In the genomic region with DNA sequence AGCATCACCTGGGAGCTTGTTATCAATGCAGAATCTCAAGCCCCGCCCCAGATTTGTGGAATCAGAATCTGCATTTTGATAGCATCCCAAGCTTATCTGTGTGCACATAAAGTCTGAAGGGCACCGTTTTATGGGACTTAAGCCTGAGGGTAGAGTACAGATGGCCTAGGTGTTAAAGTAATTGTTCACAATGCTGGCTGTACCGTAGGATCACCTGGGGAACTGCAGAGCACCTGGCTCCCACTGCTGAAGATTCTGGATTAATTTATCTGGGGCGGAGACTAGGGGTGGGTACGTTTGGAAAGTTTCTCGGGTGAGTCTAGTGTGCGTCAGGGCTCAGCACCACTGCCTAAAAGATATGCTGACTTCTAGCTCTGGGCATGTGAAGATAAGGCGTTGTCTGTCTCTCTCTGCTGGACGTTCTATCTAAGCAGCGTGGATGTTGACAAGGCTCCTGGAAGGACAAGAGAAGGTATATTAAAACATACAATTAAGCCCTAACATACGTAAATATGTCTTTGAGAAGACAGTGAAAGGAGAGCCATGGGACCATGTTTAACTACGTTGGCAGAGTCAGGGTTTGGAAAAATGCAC, we compare ENCODE assay signal across 1 cellular context.
TF ChIP-seq lines count a peak whose summit lies in the region.

No MANE protein-coding gene starts in this region.

TF ChIP-seq in K562, 482 proteins besides CTCF, POLR2A, EP300 and RAD21 (continued from another document and continues in another):
- TF ChIP-seq, protein P1, sequence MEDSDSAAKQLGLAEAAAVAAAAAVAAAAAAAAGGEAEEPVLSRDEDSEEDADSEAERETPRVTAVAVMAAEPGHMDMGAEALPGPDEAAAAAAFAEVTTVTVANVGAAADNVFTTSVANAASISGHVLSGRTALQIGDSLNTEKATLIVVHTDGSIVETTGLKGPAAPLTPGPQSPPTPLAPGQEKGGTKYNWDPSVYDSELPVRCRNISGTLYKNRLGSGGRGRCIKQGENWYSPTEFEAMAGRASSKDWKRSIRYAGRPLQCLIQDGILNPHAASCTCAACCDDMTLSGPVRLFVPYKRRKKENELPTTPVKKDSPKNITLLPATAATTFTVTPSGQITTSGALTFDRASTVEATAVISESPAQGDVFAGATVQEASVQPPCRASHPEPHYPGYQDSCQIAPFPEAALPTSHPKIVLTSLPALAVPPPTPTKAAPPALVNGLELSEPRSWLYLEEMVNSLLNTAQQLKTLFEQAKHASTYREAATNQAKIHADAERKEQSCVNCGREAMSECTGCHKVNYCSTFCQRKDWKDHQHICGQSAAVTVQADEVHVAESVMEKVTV (CRISPR knock-in tag; IDR thresholded peaks at IDR 0.05): peak; percentile 53
- TF ChIP-seq HDAC8 (tag; IDR thresholded peaks at IDR 0.05) (no peak), ZNF408 (CRISPR knock-in tag; IDR thresholded peaks at IDR 0.05; ENCODE audit: low read depth) (no peak), MEF2A (IDR thresholded peaks at IDR 0.05; ENCODE audit: control insufficient read depth, low read depth, low read length) (no peak), POLR2B (IDR thresholded peaks at IDR 0.05; ENCODE audit: low read depth, partially characterized antibody) (no peak), NRF1 (conservative IDR thresholded peaks at IDR 0.05 in 1 of 2, IDR thresholded peaks at IDR 0.05 in 1 of 2) (no peak), PHB (CRISPR knock-in tag; IDR thresholded peaks at IDR 0.05) (no peak), ZNF699 (CRISPR knock-in tag; IDR thresholded peaks at IDR 0.05; ENCODE audit: insufficient replicate concordance) (no peak), HMG20B (CRISPR knock-in tag; IDR thresholded peaks at IDR 0.05) (no peak), SRSF3 (IDR thresholded peaks at IDR 0.05; ENCODE audit: insufficient read depth, low read length) (no peak), PCBP1 (IDR thresholded peaks at IDR 0.05; ENCODE audit: low read depth, low read length, poor library complexity, severe bottlenecking) (no peak), NCOA2 (IDR thresholded peaks at IDR 0.05; ENCODE audit: partially characterized antibody in 2 of 2) (no peak), ZKSCAN1 (IDR thresholded peaks at IDR 0.05; ENCODE audit: low read depth, low read length) (no peak), JUNB (CRISPR knock-in tag; conservative IDR thresholded peaks at IDR 0.05) (no peak), FOSL1 (tag; conservative IDR thresholded peaks at IDR 0.05) (peak; percentile 49; the same call in 1 of the 2 replicates), SMAD3 (CRISPR knock-in tag; conservative IDR thresholded peaks at IDR 0.05) (no peak), ZNF561 (CRISPR knock-in tag; conservative IDR thresholded peaks at IDR 0.05) (no peak), SAFB (IDR thresholded peaks at IDR 0.05; ENCODE audit: borderline replicate concordance, low read depth, low read length) (no peak), NFRKB (IDR thresholded peaks at IDR 0.05; ENCODE audit: low read depth) (no peak), TCF3 (CRISPR knock-in tag; IDR thresholded peaks at IDR 0.05) (peak; percentile 25; the same call in 1 of the 2 replicates), KLF1 (tag; IDR thresholded peaks at IDR 0.05) (no peak), GABPB1 (CRISPR knock-in tag; IDR thresholded peaks at IDR 0.05) (no peak), U2AF2 (optimal IDR thresholded peaks at IDR 0.05; ENCODE audit: low read depth, low read length) (no peak), ATF1 (CRISPR knock-in tag; IDR thresholded peaks at IDR 0.05) (no peak), ATF1 (tag; IDR thresholded peaks at IDR 0.05) (peak; percentile 39; the same call in 1 of the 2 replicates), NCOR1 (IDR thresholded peaks at IDR 0.05) (peak; percentile 32; the same call in 1 of the 2 replicates), CBX2 (IDR thresholded peaks at IDR 0.05; ENCODE audit: insufficient read depth, low read length, poor library complexity, severe bottlenecking) (no peak), MAFF (IDR thresholded peaks at IDR 0.05; ENCODE audit: low read length) (0 out of 2 replicates have a peak, but pooled peaks have one; percentile 9), HCFC1 (IDR thresholded peaks at IDR 0.05; ENCODE audit: low read depth, low read length) (no peak), L3MBTL2 (IDR thresholded peaks at IDR 0.05) (0 out of 2 replicates have a peak, but pooled peaks have one; percentile 18), POLR2G (IDR thresholded peaks at IDR 0.05; ENCODE audit: low read depth, low read length) (no peak), CEBPG (CRISPR knock-in tag; IDR thresholded peaks at IDR 0.05) (no peak), CEBPG (tag; conservative IDR thresholded peaks at IDR 0.05 in 1 of 2, IDR thresholded peaks at IDR 0.05 in 1 of 2) (no peak), POLR2H (tag; IDR thresholded peaks at IDR 0.05; ENCODE audit: low read depth) (no peak), CC2D1A (IDR thresholded peaks at IDR 0.05) (peak; percentile 26; the same call in 1 of the 2 replicates), DPF2 (IDR thresholded peaks at IDR 0.05) (0 out of 2 replicates have a peak, but pooled peaks have one; percentile 35), ZBTB17 (CRISPR knock-in tag; IDR thresholded peaks at IDR 0.05) (no peak), PTBP1 (IDR thresholded peaks at IDR 0.05; ENCODE audit: low read depth, low read length) (no peak), TCF7L2 (IDR thresholded peaks at IDR 0.05; ENCODE audit: low read depth, low read length) (no peak), MTF1 (CRISPR knock-in tag; IDR thresholded peaks at IDR 0.05; ENCODE audit: borderline replicate concordance) (no peak), ZNF133 (CRISPR knock-in tag; IDR thresholded peaks at IDR 0.05) (no peak), ELF2 (CRISPR knock-in tag; IDR thresholded peaks at IDR 0.05) (no peak), EHMT2 (IDR thresholded peaks at IDR 0.05) (0 out of 2 replicates have a peak, but pooled peaks have one; percentile 10), CXXC5 (CRISPR knock-in tag; IDR thresholded peaks at IDR 0.05) (peak; percentile 37; the same call in 1 of the 2 replicates), MAFG (tag; conservative IDR thresholded peaks at IDR 0.05) (peak; percentile 35; the same call in 1 of the 2 replicates), MYC (IDR thresholded peaks at IDR 0.05; ENCODE audit: low read depth, low read length) (no peak), MYC (CRISPR knock-in tag; IDR thresholded peaks at IDR 0.05; ENCODE audit: borderline replicate concordance, low read depth) (no peak), FOXK2 (conservative IDR thresholded peaks at IDR 0.05 in 1 of 2, IDR thresholded peaks at IDR 0.05 in 1 of 2; ENCODE audit: low read depth in 2 of 2) (peak; percentile 32 to 61; a peak in 3 of 4 replicates), KAT7 (CRISPR knock-in tag; IDR thresholded peaks at IDR 0.05; ENCODE audit: borderline replicate concordance) (no peak), ZBTB8A (IDR thresholded peaks at IDR 0.05; ENCODE audit: partially characterized antibody) (no peak), HDAC3 (IDR thresholded peaks at IDR 0.05; ENCODE audit: borderline replicate concordance, partially characterized antibody) (no peak)
- TF ChIP-seq, protein P2, sequence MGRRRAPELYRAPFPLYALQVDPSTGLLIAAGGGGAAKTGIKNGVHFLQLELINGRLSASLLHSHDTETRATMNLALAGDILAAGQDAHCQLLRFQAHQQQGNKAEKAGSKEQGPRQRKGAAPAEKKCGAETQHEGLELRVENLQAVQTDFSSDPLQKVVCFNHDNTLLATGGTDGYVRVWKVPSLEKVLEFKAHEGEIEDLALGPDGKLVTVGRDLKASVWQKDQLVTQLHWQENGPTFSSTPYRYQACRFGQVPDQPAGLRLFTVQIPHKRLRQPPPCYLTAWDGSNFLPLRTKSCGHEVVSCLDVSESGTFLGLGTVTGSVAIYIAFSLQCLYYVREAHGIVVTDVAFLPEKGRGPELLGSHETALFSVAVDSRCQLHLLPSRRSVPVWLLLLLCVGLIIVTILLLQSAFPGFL (CRISPR knock-in tag; IDR thresholded peaks at IDR 0.05): no peak
- TF ChIP-seq, protein P3, sequence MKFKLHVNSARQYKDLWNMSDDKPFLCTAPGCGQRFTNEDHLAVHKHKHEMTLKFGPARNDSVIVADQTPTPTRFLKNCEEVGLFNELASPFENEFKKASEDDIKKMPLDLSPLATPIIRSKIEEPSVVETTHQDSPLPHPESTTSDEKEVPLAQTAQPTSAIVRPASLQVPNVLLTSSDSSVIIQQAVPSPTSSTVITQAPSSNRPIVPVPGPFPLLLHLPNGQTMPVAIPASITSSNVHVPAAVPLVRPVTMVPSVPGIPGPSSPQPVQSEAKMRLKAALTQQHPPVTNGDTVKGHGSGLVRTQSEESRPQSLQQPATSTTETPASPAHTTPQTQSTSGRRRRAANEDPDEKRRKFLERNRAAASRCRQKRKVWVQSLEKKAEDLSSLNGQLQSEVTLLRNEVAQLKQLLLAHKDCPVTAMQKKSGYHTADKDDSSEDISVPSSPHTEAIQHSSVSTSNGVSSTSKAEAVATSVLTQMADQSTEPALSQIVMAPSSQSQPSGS (CRISPR knock-in tag; IDR thresholded peaks at IDR 0.05): no peak
- TF ChIP-seq, protein P4, sequence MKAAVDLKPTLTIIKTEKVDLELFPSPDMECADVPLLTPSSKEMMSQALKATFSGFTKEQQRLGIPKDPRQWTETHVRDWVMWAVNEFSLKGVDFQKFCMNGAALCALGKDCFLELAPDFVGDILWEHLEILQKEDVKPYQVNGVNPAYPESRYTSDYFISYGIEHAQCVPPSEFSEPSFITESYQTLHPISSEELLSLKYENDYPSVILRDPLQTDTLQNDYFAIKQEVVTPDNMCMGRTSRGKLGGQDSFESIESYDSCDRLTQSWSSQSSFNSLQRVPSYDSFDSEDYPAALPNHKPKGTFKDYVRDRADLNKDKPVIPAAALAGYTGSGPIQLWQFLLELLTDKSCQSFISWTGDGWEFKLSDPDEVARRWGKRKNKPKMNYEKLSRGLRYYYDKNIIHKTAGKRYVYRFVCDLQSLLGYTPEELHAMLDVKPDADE (conservative IDR thresholded peaks at IDR 0.05; ENCODE audit: control insufficient read depth, low read depth, low read length): no peak
- TF ChIP-seq, protein P5, sequence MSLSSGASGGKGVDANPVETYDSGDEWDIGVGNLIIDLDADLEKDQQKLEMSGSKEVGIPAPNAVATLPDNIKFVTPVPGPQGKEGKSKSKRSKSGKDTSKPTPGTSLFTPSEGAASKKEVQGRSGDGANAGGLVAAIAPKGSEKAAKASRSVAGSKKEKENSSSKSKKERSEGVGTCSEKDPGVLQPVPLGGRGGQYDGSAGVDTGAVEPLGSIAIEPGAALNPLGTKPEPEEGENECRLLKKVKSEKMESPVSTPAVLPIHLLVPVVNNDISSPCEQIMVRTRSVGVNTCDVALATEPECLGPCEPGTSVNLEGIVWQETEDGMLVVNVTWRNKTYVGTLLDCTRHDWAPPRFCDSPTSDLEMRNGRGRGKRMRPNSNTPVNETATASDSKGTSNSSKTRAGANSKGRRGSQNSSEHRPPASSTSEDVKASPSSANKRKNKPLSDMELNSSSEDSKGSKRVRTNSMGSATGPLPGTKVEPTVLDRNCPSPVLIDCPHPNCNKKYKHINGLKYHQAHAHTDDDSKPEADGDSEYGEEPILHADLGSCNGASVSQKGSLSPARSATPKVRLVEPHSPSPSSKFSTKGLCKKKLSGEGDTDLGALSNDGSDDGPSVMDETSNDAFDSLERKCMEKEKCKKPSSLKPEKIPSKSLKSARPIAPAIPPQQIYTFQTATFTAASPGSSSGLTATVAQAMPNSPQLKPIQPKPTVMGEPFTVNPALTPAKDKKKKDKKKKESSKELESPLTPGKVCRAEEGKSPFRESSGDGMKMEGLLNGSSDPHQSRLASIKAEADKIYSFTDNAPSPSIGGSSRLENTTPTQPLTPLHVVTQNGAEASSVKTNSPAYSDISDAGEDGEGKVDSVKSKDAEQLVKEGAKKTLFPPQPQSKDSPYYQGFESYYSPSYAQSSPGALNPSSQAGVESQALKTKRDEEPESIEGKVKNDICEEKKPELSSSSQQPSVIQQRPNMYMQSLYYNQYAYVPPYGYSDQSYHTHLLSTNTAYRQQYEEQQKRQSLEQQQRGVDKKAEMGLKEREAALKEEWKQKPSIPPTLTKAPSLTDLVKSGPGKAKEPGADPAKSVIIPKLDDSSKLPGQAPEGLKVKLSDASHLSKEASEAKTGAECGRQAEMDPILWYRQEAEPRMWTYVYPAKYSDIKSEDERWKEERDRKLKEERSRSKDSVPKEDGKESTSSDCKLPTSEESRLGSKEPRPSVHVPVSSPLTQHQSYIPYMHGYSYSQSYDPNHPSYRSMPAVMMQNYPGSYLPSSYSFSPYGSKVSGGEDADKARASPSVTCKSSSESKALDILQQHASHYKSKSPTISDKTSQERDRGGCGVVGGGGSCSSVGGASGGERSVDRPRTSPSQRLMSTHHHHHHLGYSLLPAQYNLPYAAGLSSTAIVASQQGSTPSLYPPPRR (CRISPR knock-in tag; IDR thresholded peaks at IDR 0.05; ENCODE audit: borderline replicate concordance): no peak
- TF ChIP-seq, protein P6, sequence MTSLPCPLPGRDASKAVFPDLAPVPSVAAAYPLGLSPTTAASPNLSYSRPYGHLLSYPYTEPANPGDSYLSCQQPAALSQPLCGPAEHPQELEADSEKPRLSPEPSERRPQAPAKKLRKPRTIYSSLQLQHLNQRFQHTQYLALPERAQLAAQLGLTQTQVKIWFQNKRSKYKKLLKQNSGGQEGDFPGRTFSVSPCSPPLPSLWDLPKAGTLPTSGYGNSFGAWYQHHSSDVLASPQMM (CRISPR knock-in tag; IDR thresholded peaks at IDR 0.05): no peak
- TF ChIP-seq, protein P7, sequence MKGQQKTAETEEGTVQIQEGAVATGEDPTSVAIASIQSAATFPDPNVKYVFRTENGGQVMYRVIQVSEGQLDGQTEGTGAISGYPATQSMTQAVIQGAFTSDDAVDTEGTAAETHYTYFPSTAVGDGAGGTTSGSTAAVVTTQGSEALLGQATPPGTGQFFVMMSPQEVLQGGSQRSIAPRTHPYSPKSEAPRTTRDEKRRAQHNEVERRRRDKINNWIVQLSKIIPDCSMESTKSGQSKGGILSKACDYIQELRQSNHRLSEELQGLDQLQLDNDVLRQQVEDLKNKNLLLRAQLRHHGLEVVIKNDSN (CRISPR knock-in tag; IDR thresholded peaks at IDR 0.05): no peak
- TF ChIP-seq, protein P8, sequence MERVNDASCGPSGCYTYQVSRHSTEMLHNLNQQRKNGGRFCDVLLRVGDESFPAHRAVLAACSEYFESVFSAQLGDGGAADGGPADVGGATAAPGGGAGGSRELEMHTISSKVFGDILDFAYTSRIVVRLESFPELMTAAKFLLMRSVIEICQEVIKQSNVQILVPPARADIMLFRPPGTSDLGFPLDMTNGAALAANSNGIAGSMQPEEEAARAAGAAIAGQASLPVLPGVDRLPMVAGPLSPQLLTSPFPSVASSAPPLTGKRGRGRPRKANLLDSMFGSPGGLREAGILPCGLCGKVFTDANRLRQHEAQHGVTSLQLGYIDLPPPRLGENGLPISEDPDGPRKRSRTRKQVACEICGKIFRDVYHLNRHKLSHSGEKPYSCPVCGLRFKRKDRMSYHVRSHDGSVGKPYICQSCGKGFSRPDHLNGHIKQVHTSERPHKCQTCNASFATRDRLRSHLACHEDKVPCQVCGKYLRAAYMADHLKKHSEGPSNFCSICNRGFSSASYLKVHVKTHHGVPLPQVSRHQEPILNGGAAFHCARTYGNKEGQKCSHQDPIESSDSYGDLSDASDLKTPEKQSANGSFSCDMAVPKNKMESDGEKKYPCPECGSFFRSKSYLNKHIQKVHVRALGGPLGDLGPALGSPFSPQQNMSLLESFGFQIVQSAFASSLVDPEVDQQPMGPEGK (CRISPR knock-in tag; IDR thresholded peaks at IDR 0.05; ENCODE audit: borderline replicate concordance): no peak
- TF ChIP-seq, protein P9, sequence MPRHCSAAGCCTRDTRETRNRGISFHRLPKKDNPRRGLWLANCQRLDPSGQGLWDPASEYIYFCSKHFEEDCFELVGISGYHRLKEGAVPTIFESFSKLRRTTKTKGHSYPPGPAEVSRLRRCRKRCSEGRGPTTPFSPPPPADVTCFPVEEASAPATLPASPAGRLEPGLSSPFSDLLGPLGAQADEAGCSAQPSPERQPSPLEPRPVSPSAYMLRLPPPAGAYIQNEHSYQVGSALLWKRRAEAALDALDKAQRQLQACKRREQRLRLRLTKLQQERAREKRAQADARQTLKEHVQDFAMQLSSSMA (CRISPR knock-in tag; IDR thresholded peaks at IDR 0.05): no peak
